In genomic region chr20:46111836-46112212, GRCh38 we compare ENCODE assay signal across 20 cellular contexts. TPM values are rescaled to one million over a fixed set of nuclear protein-coding genes. Genes with fewer than 3 reads are reported as not detected.
A peak's percentile ranks its signal among the peaks of the same experiment; 100 is the strongest.
DNase-seq lines count a peak whose midpoint lies in the region; ATAC-seq and TF ChIP-seq lines count a peak whose summit lies in the region.
"Had no signal": no experiment of that assay in that cellular context is flagged by ENCODE, and none has a peak within 500 bp of the region (broad histone marks: within the 10 kb centered on the region; RNA-seq: fewer than 3 reads in every experiment).

No MANE protein-coding gene starts in this region.

- ATAC-seq in HG02885 (IDR thresholded peaks at IDR 0.05; ENCODE audit: poor library complexity, unreplicated experiment): no peak
- ATAC-seq in GM19455 (IDR thresholded peaks at IDR 0.05; ENCODE audit: unreplicated experiment): no peak
- ATAC-seq: Panc1 had no signal

- DNase-seq in CD14-positive monocyte (ENCODE audit: low spot score) (no peak), Karpas-422 (no peak), DMS 273 treated with DMSO at 0.1 percent for 48 hours (lab: John Stamatoyannopoulos, UW) (no peak), NCI-H1105 (lab: John Stamatoyannopoulos, UW) (no peak)
- DNase-seq: ACHN; AML-193; CD4-positive, alpha-beta T cell; DMS53; HFFc6; NCI-H1048; NCI-H1436 treated with DMSO at 0.1 percent for 48 hours; NCI-H2107; NCI-H510A treated with DMSO at 0.1 percent for 48 hours; SJCRH30 had no signal

- H3K4me1 Mint-ChIP-seq in CD14-positive monocyte: peaks cover 37% of the 10 kb centered on the region
- H3K4me1 Mint-ChIP-seq in dendritic cell treated with granulocyte-macrophage colony-stimulating factor and Interleukin-4, amounts not matched to agents 40 ng/mL and 50 ng/mL, for 4 days (ENCODE audit: low read depth): peaks cover 87% of the 10 kb centered on the region

- H3K4me1 ChIP-seq in BLaER1 (peaks cover 6% of the 10 kb centered on the region), Karpas-422 (ENCODE audit: low read length) (peaks cover 25% of the 10 kb centered on the region)
- H3K4me1 ChIP-seq: SJCRH30 had no signal

- H3K4me2 ChIP-seq in BLaER1 (0 out of 2 replicates have a peak overlapping the region, but pooled peaks have one; percentile 1), Karpas-422 (ENCODE audit: low read depth, low read length, poor library complexity, severe bottlenecking) (peak overlapping the region; percentile 29)

- H3K36me3 ChIP-seq in BLaER1 (no peaks in the 10 kb centered on the region), Karpas-422 (ENCODE audit: insufficient read depth, low read length) (no peaks in the 10 kb centered on the region)
- H3K36me3 ChIP-seq: SJCRH30 had no signal

- intact Hi-C loops in CD14-positive monocyte (cut with micrococcal nuclease): loop anchor here in 1 of 2 donors (5.0 to 10.0 kb wide), 2 partner anchors 90 to 317 kb away; partner anchors contain the start of genes DNTTIP1 and WFDC3
- intact Hi-C loops in dendritic cell treated with granulocyte-macrophage colony-stimulating factor and Interleukin-4, amounts not matched to agents 40 ng/mL and 50 ng/mL, for 4 days (cut with micrococcal nuclease): loop anchor here (10.0 kb wide), 1 partner anchor 87 kb away; the partner anchor contains the start of gene SLC12A5

- no peaks in the 10 kb centered on the region for H3K9me3 Mint-ChIP-seq in CD14-positive monocyte
- H3K9me3 Mint-ChIP-seq in dendritic cell treated with granulocyte-macrophage colony-stimulating factor and Interleukin-4, amounts not matched to agents 40 ng/mL and 50 ng/mL, for 4 days: no peaks in the 10 kb centered on the region
- H3K9me3 Mint-ChIP-seq: CD4-positive, alpha-beta T cell; HFFc6; T-helper 1 cell treated with Interleukin-12 subunit alpha and Interleukin-12 subunit beta and Interleukin-4 antibody, amounts not matched to agents 30 μg/mL and 1 μg/mL, for 36 hours had no signal

- H3K27me3 ChIP-seq in BLaER1: no peaks in the 10 kb centered on the region
- no peaks in the 10 kb centered on the region for H3K27me3 ChIP-seq in Karpas-422 (ENCODE audit: low read length)

- H3K27me3 Mint-ChIP-seq in CD14-positive monocyte (ENCODE audit: low read depth in 3 of 3): peaks cover 15 to 29% (median 16%) of the 10 kb centered on the region in 3 donors
- peaks cover 7% of the 10 kb centered on the region for H3K27me3 Mint-ChIP-seq in dendritic cell treated with granulocyte-macrophage colony-stimulating factor and Interleukin-4, amounts not matched to agents 40 ng/mL and 50 ng/mL, for 4 days

- no peak overlapping the region for H2AFZ ChIP-seq in Karpas-422 (ENCODE audit: low read length)

- H4K20me1 ChIP-seq in BLaER1 (no peaks in the 10 kb centered on the region), Karpas-422 (ENCODE audit: insufficient read depth, low read depth, low read length) (no peaks in the 10 kb centered on the region)

- no peaks in the 10 kb centered on the region for H3K36me3 Mint-ChIP-seq in CD14-positive monocyte
- H3K36me3 Mint-ChIP-seq in dendritic cell treated with granulocyte-macrophage colony-stimulating factor and Interleukin-4, amounts not matched to agents 40 ng/mL and 50 ng/mL, for 4 days (ENCODE audit: low read depth): no peaks in the 10 kb centered on the region

- no peaks in the 10 kb centered on the region for H3K79me2 ChIP-seq in Karpas-422 (ENCODE audit: low read length)

- H3K4me3 ChIP-seq in BLaER1 (no peak overlapping the region), Karpas-422 (ENCODE audit: low read length) (no peak overlapping the region)
- H3K4me3 ChIP-seq: SJCRH30 had no signal

- H3K9me3 ChIP-seq in BLaER1 (no peaks in the 10 kb centered on the region), Karpas-422 (ENCODE audit: low read length) (no peaks in the 10 kb centered on the region)
- H3K9me3 ChIP-seq: SJCRH30 had no signal

- no peak for TF ChIP-seq CTCF in CD14-positive monocyte (IDR thresholded peaks at IDR 0.05)

- peak overlapping the region in 1 of 2 donors; percentile 81 for H3K4me3 Mint-ChIP-seq in CD14-positive monocyte
- no peak overlapping the region for H3K4me3 Mint-ChIP-seq in dendritic cell treated with granulocyte-macrophage colony-stimulating factor and Interleukin-4, amounts not matched to agents 40 ng/mL and 50 ng/mL, for 4 days
- H3K4me3 Mint-ChIP-seq: CD4-positive, alpha-beta T cell; HFFc6; T-helper 1 cell treated with Interleukin-12 subunit alpha and Interleukin-12 subunit beta and Interleukin-4 antibody, amounts not matched to agents 30 μg/mL and 1 μg/mL, for 36 hours had no signal

- H3K9ac ChIP-seq in BLaER1 (no peak overlapping the region), Karpas-422 (ENCODE audit: low read length) (no peak overlapping the region)

- H3K27ac ChIP-seq in BLaER1 (no peak overlapping the region), Karpas-422 (ENCODE audit: low read length) (no peak overlapping the region)
- H3K27ac ChIP-seq: SJCRH30 had no signal

- H3K9me2 ChIP-seq in Karpas-422 (replicated peaks; ENCODE audit: insufficient read depth, low read length): no peaks in the 10 kb centered on the region

- H3K27ac Mint-ChIP-seq in CD14-positive monocyte: peak overlapping the region; percentile 77 to 94 (median 87)
- peak overlapping the region; percentile 88 for H3K27ac Mint-ChIP-seq in dendritic cell treated with granulocyte-macrophage colony-stimulating factor and Interleukin-4, amounts not matched to agents 40 ng/mL and 50 ng/mL, for 4 days
- H3K27ac Mint-ChIP-seq: CD4-positive, alpha-beta T cell; HFFc6; T-helper 1 cell treated with Interleukin-12 subunit alpha and Interleukin-12 subunit beta and Interleukin-4 antibody, amounts not matched to agents 30 μg/mL and 1 μg/mL, for 36 hours had no signal

RNA-seq across cellular contexts. Expression of gene CD40, which starts 6.3 kb away (rescaled TPM):
- polyA plus RNA-seq in CD14-positive monocyte: 10 to 100 TPM; 14.4 to 26.1 TPM
- 6.3 and 12.1 TPM in 2 replicates for total RNA-seq in Karpas-422 (2014; rRNA removed; shearing (Covaris generic); ENCODE audit: low replicate concordance)

RNA-seq across cellular contexts. Expression of gene NCOA5, which starts 22.1 kb away (rescaled TPM):
- polyA plus RNA-seq in CD14-positive monocyte: 1 to 10 TPM; 4.5 to 6.0 TPM
- total RNA-seq in Karpas-422 (2014; rRNA removed; shearing (Covaris generic); ENCODE audit: low replicate concordance): 20.4 and 32.8 TPM in 2 replicates
